In genomic region chr18:44536041-44536440, GRCh38 we compare ENCODE assay signal across 1 cellular context.
TF ChIP-seq lines count a peak whose summit lies in the region.

No MANE protein-coding gene starts in this region.

TF ChIP-seq in endothelial cell of umbilical vein, 7 proteins besides CTCF, POLR2A, EP300 and RAD21 (continued from another document):
- TF ChIP-seq FOS (IDR thresholded peaks at IDR 0.05; ENCODE audit: borderline replicate concordance, insufficient read depth, low read length) (no peak), MAX (IDR thresholded peaks at IDR 0.05; ENCODE audit: insufficient read depth, insufficient read length) (no peak), GATA2 (IDR thresholded peaks at IDR 0.05; ENCODE audit: insufficient read depth, insufficient read length, low read depth, low read length) (no peak), POLR2AphosphoS5 (IDR thresholded peaks at IDR 0.05; ENCODE audit: insufficient read depth, low read depth, low read length) (no peak), MYC (IDR thresholded peaks at IDR 0.05; ENCODE audit: low read depth, low read length) (no peak)
TF ChIP-seq in endothelial cell of umbilical vein: peak in this region for 0.
